ENCODE assay signal across 40 cellular contexts in the genomic region with DNA sequence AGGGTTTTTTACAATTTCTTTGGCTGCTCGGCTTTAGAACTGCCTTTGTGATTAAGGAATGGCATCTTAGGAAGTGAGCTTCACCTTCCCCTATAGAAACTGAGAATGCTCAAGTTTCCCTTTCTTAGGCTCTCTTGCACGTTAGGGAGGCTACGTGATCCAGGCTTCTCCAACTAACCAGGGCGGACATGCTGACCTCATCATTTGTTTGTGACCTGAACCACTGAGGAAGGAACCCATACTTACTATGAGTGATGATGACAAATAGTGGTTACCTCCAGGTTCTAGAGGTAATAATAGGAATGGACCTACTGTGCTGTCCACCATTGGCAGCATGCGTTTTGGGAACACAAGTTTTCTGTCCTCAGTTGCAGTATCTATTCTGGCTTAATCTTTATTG.
"Had no signal": no experiment of that assay in that cellular context is flagged by ENCODE, and none has a peak within 500 bp of the region (broad histone marks: within the 10 kb centered on the region; RNA-seq: fewer than 3 reads in every experiment).

No MANE protein-coding gene starts in this region.

- H3K36me3 ChIP-seq: adrenal gland, ascending aorta, brain microvascular endothelial cell, breast epithelium, cardiac muscle cell had no signal

- ATAC-seq: activated naive CD4-positive, alpha-beta T cell treated with anti-CD3 and anti-CD28 coated beads, Interleukin-2, amount 50 U/mL, for 72 hours; activated naive CD8-positive, alpha-beta T cell treated with anti-CD3 and anti-CD28 coated beads, Interleukin-2, amount 50 U/mL, for 24 hours; activated T-cell treated with anti-CD3 and anti-CD28 coated beads, Interleukin-2, amount 50 U/mL, for 4 hours; activated T-cell treated with anti-CD3 and anti-CD28 coated beads, Interleukin-2, amount 50 U/mL, for 72 hours; activated T-helper 17 cell treated with anti-CD3 and anti-CD28 coated beads, Interleukin-2, amount 50 U/mL, for 72 hours; body of pancreas had no signal

- H3K36me3 Mint-ChIP-seq: activated naive CD4-positive, alpha-beta T cell treated with anti-CD3 and anti-CD28 coated beads, Interleukin-2, amount 10 ng/mL, durations not matched to agents 7 days and 5 days; activated naive CD4-positive, alpha-beta T cell treated with anti-CD3 and anti-CD28 coated beads, Interleukin-2, amount 50 U/mL, for 24 hours; activated naive CD4-positive, alpha-beta T cell treated with anti-CD3 and anti-CD28 coated beads, Interleukin-2, amount 50 U/mL, for 72 hours; activated naive CD8-positive, alpha-beta T cell; activated naive CD8-positive, alpha-beta T cell treated with anti-CD3 and anti-CD28 coated beads for 36 hours; activated naive CD8-positive, alpha-beta T cell treated with anti-CD3 and anti-CD28 coated beads, Interleukin-2, amount 10 ng/mL, durations not matched to agents 7 days and 5 days; brain had no signal

- FAIRE-seq: astrocyte, bronchial epithelial cell had no signal

- DNase-seq: activated effector memory CD4-positive, alpha-beta T cell treated with anti-CD3 and anti-CD28 coated beads, Interleukin-2, amount 50 U/mL, for 16 hours; activated effector memory CD4-positive, alpha-beta T cell treated with Interleukin-2 at 50 U/mL for 16 hours; activated gamma-delta T cell; activated gamma-delta T cell treated with Interleukin-2 at 50 U/mL for 16 hours; activated naive CD4-positive, alpha-beta T cell; activated naive CD4-positive, alpha-beta T cell treated with anti-CD3 and anti-CD28 coated beads for 36 hours; activated naive CD4-positive, alpha-beta T cell treated with anti-CD3 and anti-CD28 coated beads, Interleukin-2, amount 10 ng/mL, durations not matched to agents 7 days and 5 days; activated naive CD4-positive, alpha-beta T cell treated with anti-CD3 and anti-CD28 coated beads, Interleukin-2, amount 50 U/mL, for 16 hours; activated naive CD4-positive, alpha-beta T cell treated with Interleukin-2 at 50 U/mL for 16 hours; activated naive CD8-positive, alpha-beta T cell treated with anti-CD3 and anti-CD28 coated beads for 36 hours; activated naive CD8-positive, alpha-beta T cell treated with anti-CD3 and anti-CD28 coated beads, Interleukin-2, amount 10 ng/mL, durations not matched to agents 7 days and 5 days; activated naive CD8-positive, alpha-beta T cell treated with anti-CD3 and anti-CD28 coated beads, Interleukin-2, amount 50 U/mL, for 24 hours; activated T-cell treated with anti-CD3 and anti-CD28 coated beads, Interleukin-2, amount 50 U/mL, for 1 hour; activated T-cell treated with anti-CD3 and anti-CD28 coated beads, Interleukin-2, amount 50 U/mL, for 24 hours; activated T-cell treated with anti-CD3 and anti-CD28 coated beads, Interleukin-2, amount 50 U/mL, for 4 hours; activated T-cell treated with anti-CD3 and anti-CD28 coated beads, Interleukin-2, amount 50 U/mL, for 48 hours; activated T-cell treated with anti-CD3 and anti-CD28 coated beads, Interleukin-2, amount 50 U/mL, for 72 hours; adrenal gland; amniotic stem cell; amygdala; anterior cingulate cortex; aorta; body of pancreas; brain microvascular endothelial cell; caudate nucleus; central memory CD4-positive, alpha-beta T cell; cerebellar nuclear complex had no signal

- H3K27me3 Mint-ChIP-seq: activated naive CD4-positive, alpha-beta T cell treated with anti-CD3 and anti-CD28 coated beads, Interleukin-2, amount 10 ng/mL, durations not matched to agents 7 days and 5 days; activated naive CD4-positive, alpha-beta T cell treated with anti-CD3 and anti-CD28 coated beads, Interleukin-2, amount 50 U/mL, for 24 hours; activated naive CD8-positive, alpha-beta T cell; activated naive CD8-positive, alpha-beta T cell treated with anti-CD3 and anti-CD28 coated beads for 36 hours; activated naive CD8-positive, alpha-beta T cell treated with anti-CD3 and anti-CD28 coated beads, Interleukin-2, amount 10 ng/mL, durations not matched to agents 7 days and 5 days; activated naive CD8-positive, alpha-beta T cell treated with anti-CD3 and anti-CD28 coated beads, Interleukin-2, amount 50 U/mL, for 24 hours; activated T-cell treated with anti-CD3 and anti-CD28 coated beads, Interleukin-2, amount 50 U/mL, for 24 hours; activated T-helper 17 cell treated with anti-CD3 and anti-CD28 coated beads, Interleukin-2, amount 50 U/mL, for 72 hours; central memory CD8-positive, alpha-beta T cell had no signal

- H3K4me1 Mint-ChIP-seq: activated naive CD4-positive, alpha-beta T cell treated with anti-CD3 and anti-CD28 coated beads, Interleukin-2, amount 10 ng/mL, durations not matched to agents 7 days and 5 days; activated naive CD4-positive, alpha-beta T cell treated with anti-CD3 and anti-CD28 coated beads, Interleukin-2, amount 50 U/mL, for 24 hours; activated naive CD8-positive, alpha-beta T cell treated with anti-CD3 and anti-CD28 coated beads for 36 hours; activated naive CD8-positive, alpha-beta T cell treated with anti-CD3 and anti-CD28 coated beads, Interleukin-2, amount 10 ng/mL, durations not matched to agents 7 days and 5 days; activated naive CD8-positive, alpha-beta T cell treated with anti-CD3 and anti-CD28 coated beads, Interleukin-2, amount 50 U/mL, for 24 hours; activated T-helper 17 cell treated with anti-CD3 and anti-CD28 coated beads, Interleukin-2, amount 50 U/mL, for 72 hours; brain; central memory CD8-positive, alpha-beta T cell had no signal

- H3K4me1 ChIP-seq: adrenal gland, ascending aorta, body of pancreas, breast epithelium had no signal

- H3K27ac Mint-ChIP-seq: activated naive CD4-positive, alpha-beta T cell treated with anti-CD3 and anti-CD28 coated beads for 36 hours; activated naive CD4-positive, alpha-beta T cell treated with anti-CD3 and anti-CD28 coated beads, Interleukin-2, amount 10 ng/mL, durations not matched to agents 7 days and 5 days; activated naive CD4-positive, alpha-beta T cell treated with anti-CD3 and anti-CD28 coated beads, Interleukin-2, amount 50 U/mL, for 24 hours; activated naive CD4-positive, alpha-beta T cell treated with anti-CD3 and anti-CD28 coated beads, Interleukin-2, amount 50 U/mL, for 72 hours; activated naive CD8-positive, alpha-beta T cell; activated naive CD8-positive, alpha-beta T cell treated with anti-CD3 and anti-CD28 coated beads for 36 hours; activated naive CD8-positive, alpha-beta T cell treated with anti-CD3 and anti-CD28 coated beads, Interleukin-2, amount 10 ng/mL, durations not matched to agents 7 days and 5 days; activated naive CD8-positive, alpha-beta T cell treated with anti-CD3 and anti-CD28 coated beads, Interleukin-2, amount 50 U/mL, for 24 hours; activated T-cell treated with anti-CD3 and anti-CD28 coated beads, Interleukin-2, amount 50 U/mL, for 24 hours; activated T-cell treated with anti-CD3 and anti-CD28 coated beads, Interleukin-2, amount 50 U/mL, for 72 hours; activated T-helper 1 cell treated with anti-CD3 and anti-CD28 coated beads, Interleukin-12 subunit alpha, Interleukin-12 subunit beta, Interleukin-2, Interleukin-4 antibody, amounts not matched to agents 30 ng/mL and 10 ng/mL and 1 ng/mL, durations not matched to agents 14 hours and 24 hours and 36 hours; activated T-helper 17 cell treated with anti-CD3 and anti-CD28 coated beads, Interleukin-2, amount 50 U/mL, for 72 hours; activated T-helper 2 cell treated with anti-CD3 and anti-CD28 coated beads, Interferon-gamma antibody, Interleukin-2, Interleukin-4, amounts not matched to agents 10 μg/mL and 5 μg/mL and 100 μg/mL, durations not matched to agents 14 hours and 24 hours and 36 hours had no signal

- H3K9me3 ChIP-seq: adrenal gland, ascending aorta, body of pancreas, breast epithelium had no signal

- H3K4me3 Mint-ChIP-seq: activated naive CD4-positive, alpha-beta T cell treated with anti-CD3 and anti-CD28 coated beads for 36 hours; activated naive CD4-positive, alpha-beta T cell treated with anti-CD3 and anti-CD28 coated beads, Interleukin-2, amount 10 ng/mL, durations not matched to agents 7 days and 5 days; activated naive CD4-positive, alpha-beta T cell treated with anti-CD3 and anti-CD28 coated beads, Interleukin-2, amount 50 U/mL, for 24 hours; activated naive CD8-positive, alpha-beta T cell; activated naive CD8-positive, alpha-beta T cell treated with anti-CD3 and anti-CD28 coated beads for 36 hours; activated naive CD8-positive, alpha-beta T cell treated with anti-CD3 and anti-CD28 coated beads, Interleukin-2, amount 10 ng/mL, durations not matched to agents 7 days and 5 days; activated naive CD8-positive, alpha-beta T cell treated with anti-CD3 and anti-CD28 coated beads, Interleukin-2, amount 50 U/mL, for 24 hours; activated T-cell treated with anti-CD3 and anti-CD28 coated beads, Interleukin-2, amount 50 U/mL, for 24 hours; activated T-cell treated with anti-CD3 and anti-CD28 coated beads, Interleukin-2, amount 50 U/mL, for 4 hours; activated T-cell treated with anti-CD3 and anti-CD28 coated beads, Interleukin-2, amount 50 U/mL, for 72 hours; activated T-helper 1 cell treated with anti-CD3 and anti-CD28 coated beads, Interleukin-12 subunit alpha, Interleukin-12 subunit beta, Interleukin-2, Interleukin-4 antibody, amounts not matched to agents 30 ng/mL and 10 ng/mL and 1 ng/mL, durations not matched to agents 14 hours and 24 hours and 36 hours; activated T-helper 17 cell treated with anti-CD3 and anti-CD28 coated beads, Interleukin-2, amount 50 U/mL, for 72 hours; brain; central memory CD8-positive, alpha-beta T cell had no signal

- H3K27me3 ChIP-seq: adrenal gland, ascending aorta, body of pancreas, brain microvascular endothelial cell, breast epithelium, cardiac muscle cell had no signal

- H3K4me3 ChIP-seq: adrenal gland, ascending aorta, body of pancreas, breast epithelium, cardiac muscle cell had no signal

- H3K27ac ChIP-seq: adrenal gland, ascending aorta, body of pancreas, brain microvascular endothelial cell, breast epithelium, cardiac muscle cell had no signal
